Comparison of ENCODE assay signal across 8 cellular contexts in genomic region chr15:60585743-60586708, GRCh38.
DNase-seq lines count a peak whose midpoint lies in the region; ATAC-seq and TF ChIP-seq lines count a peak whose summit lies in the region.

No MANE protein-coding gene starts in this region.

- POLR2A ChIA-PET in AG04449 (lab: Yijun Ruan, JAX) = no interaction called here

- no peak overlapping the region for H3K4me3 ChIP-seq in AG04449 (ENCODE audit: low read depth, low read length)

- ATAC-seq in GM21360 (IDR thresholded peaks at IDR 0.05; ENCODE audit: unreplicated experiment) = no peak

- CTCF ChIA-PET in AG04449 (lab: Yijun Ruan, JAX) = interaction anchor here (0.7 to 18.6 kb wide), 42 partner anchors 9 to 1252 kb away, joined by 3 to 314 read pairs (median 4); no protein-coding TSS in a partner anchor

- DNase-seq in AG04449 (ENCODE audit: low read depth, low spot score) (no peak), NCI-H1092 treated with DMSO at 0.1 percent for 48 hours (lab: John Stamatoyannopoulos, UW) (peak; percentile 45), SKM-1 (lab: John Stamatoyannopoulos, UW; ENCODE audit: unreplicated experiment) (peak; percentile 40), T47D (ENCODE audit: low read depth in 1 of 2, low spot score in 1 of 2) (peak; percentile 67 to 78), inferior parietal cortex (ENCODE audit: extremely low spot score) (peak; percentile 86)
- DNase-seq in stimulated activated CD4-positive, alpha-beta T cell treated with anti-CD3 and anti-CD28 coated beads, Interleukin-4, amount 100 ng/mL, for 4 hours = peak; percentile 32 to 60

- in situ Hi-C loops in T47D (cut with HindIII; ENCODE audit: low pct_unique_long_range_greater_than_20kb, low sequenced_read_pairs) = no loop called here

- peak; percentile 72 for TF ChIP-seq CTCF in AG04449 (IDR thresholded peaks at IDR 0.05; ENCODE audit: insufficient read depth, low read length, missing control alignments)
- TF ChIP-seq CTCF in GM12873 (IDR thresholded peaks at IDR 0.05; ENCODE audit: insufficient read depth, low read depth, low read length, missing control alignments) = peak; percentile 74
